ENCODE assay signal across 12 cellular contexts in genomic region chr2:152418688-152419087, GRCh38.
DNase-seq lines count a peak whose midpoint lies in the region; ATAC-seq and TF ChIP-seq lines count a peak whose summit lies in the region.
"Had no signal": no experiment of that assay in that cellular context is flagged by ENCODE, and none has a peak within 500 bp of the region (broad histone marks: within the 10 kb centered on the region; RNA-seq: fewer than 3 reads in every experiment).

No MANE protein-coding gene starts in this region.

- POLR2A ChIA-PET in naive thymus-derived CD8-positive, alpha-beta T cell (lab: Charles Lee): no interaction called here

- H3K36me3 ChIP-seq in Karpas-422 (ENCODE audit: insufficient read depth, low read length) (no peaks in the 10 kb centered on the region), colonic mucosa (no peaks in the 10 kb centered on the region)
- H3K36me3 ChIP-seq: ascending aorta had no signal

- no peak overlapping the region for H2AFZ ChIP-seq in Karpas-422 (ENCODE audit: low read length)

- H3K4me3 ChIP-seq in dorsolateral prefrontal cortex (peak overlapping the region in 11 of 59 donors; percentile 1 to 47 (median 10)), Karpas-422 (ENCODE audit: low read length) (no peak overlapping the region), colonic mucosa (no peak overlapping the region)
- H3K4me3 ChIP-seq: ascending aorta had no signal

- H3K9me3 Mint-ChIP-seq in activated CD4-positive, alpha-beta T cell treated with anti-CD3 and anti-CD28 coated beads, Interleukin-2, amount 10 ng/mL, durations not matched to agents 24 days and 14 days: peaks cover 5% of the 10 kb centered on the region
- no peaks in the 10 kb centered on the region for H3K9me3 Mint-ChIP-seq in naive thymus-derived CD8-positive, alpha-beta T cell
- H3K9me3 Mint-ChIP-seq: naive B cell; T-helper 1 cell treated with Interleukin-12 subunit alpha and Interleukin-12 subunit beta and Interleukin-4 antibody, amounts not matched to agents 30 μg/mL and 1 μg/mL, for 36 hours had no signal

- no peaks in the 10 kb centered on the region for H3K9me3 ChIP-seq in Karpas-422 (ENCODE audit: low read length)
- H3K9me3 ChIP-seq in colonic mucosa: no peaks in the 10 kb centered on the region
- H3K9me3 ChIP-seq: ascending aorta had no signal

- no peaks in the 10 kb centered on the region for H4K20me1 ChIP-seq in Karpas-422 (ENCODE audit: insufficient read depth, low read depth, low read length)

- intact Hi-C loops in activated CD4-positive, alpha-beta T cell treated with anti-CD3 and anti-CD28 coated beads, Interleukin-2, amount 10 ng/mL, durations not matched to agents 24 days and 14 days (cut with micrococcal nuclease): loop anchor here (2.0 to 5.0 kb wide), 2 partner anchors 16 to 241 kb away; partner anchors contain the start of gene STAM2
- intact Hi-C loops in dorsolateral prefrontal cortex (cut with DNase I): loop anchor here (5.0 to 10.0 kb wide), 3 partner anchors 209 to 231 kb away; no protein-coding TSS in a partner anchor
- intact Hi-C loops in colonic mucosa (cut with DNase I): no loop called here

- H3K27me3 ChIP-seq in dorsolateral prefrontal cortex: no peaks in the 10 kb centered on the region
- H3K27me3 ChIP-seq in Karpas-422 (ENCODE audit: low read length): no peaks in the 10 kb centered on the region
- no peaks in the 10 kb centered on the region for H3K27me3 ChIP-seq in colonic mucosa
- H3K27me3 ChIP-seq: ascending aorta had no signal

- H3K27ac Mint-ChIP-seq in activated CD4-positive, alpha-beta T cell treated with anti-CD3 and anti-CD28 coated beads, Interleukin-2, amount 10 ng/mL, durations not matched to agents 24 days and 14 days: peak overlapping the region; percentile 87
- no peak overlapping the region for H3K27ac Mint-ChIP-seq in naive thymus-derived CD8-positive, alpha-beta T cell
- H3K27ac Mint-ChIP-seq: T-helper 1 cell treated with Interleukin-12 subunit alpha and Interleukin-12 subunit beta and Interleukin-4 antibody, amounts not matched to agents 30 μg/mL and 1 μg/mL, for 36 hours had no signal

- H3K4me2 ChIP-seq in Karpas-422 (ENCODE audit: low read depth, low read length, poor library complexity, severe bottlenecking): no peak overlapping the region

- H3K9ac ChIP-seq in Karpas-422 (ENCODE audit: low read length): no peak overlapping the region
- H3K9ac ChIP-seq in colonic mucosa (ENCODE audit: low read depth in 2 of 2, low read length in 2 of 2): no peak overlapping the region

- H3K27me3 Mint-ChIP-seq in activated CD4-positive, alpha-beta T cell treated with anti-CD3 and anti-CD28 coated beads, Interleukin-2, amount 10 ng/mL, durations not matched to agents 24 days and 14 days: no peaks in the 10 kb centered on the region
- peaks cover 0 to 28% (median 3%) of the 10 kb centered on the region in 5 donors for H3K27me3 Mint-ChIP-seq in naive thymus-derived CD8-positive, alpha-beta T cell
- H3K27me3 Mint-ChIP-seq: naive B cell had no signal

- peak; percentile 44 for ATAC-seq in HG03565 (IDR thresholded peaks at IDR 0.05; ENCODE audit: unreplicated experiment)
- no peak for ATAC-seq in naive thymus-derived CD8-positive, alpha-beta T cell

- peak in 52 of 56 donors; percentile 8 to 69 (median 34) for TF ChIP-seq CTCF in dorsolateral prefrontal cortex (IDR thresholded peaks at IDR 0.05 in 54 of 56, conservative IDR thresholded peaks at IDR 0.05 in 2 of 56; ENCODE audit: low read depth in 1 of 56, partially characterized antibody in 56 of 56)
- TF ChIP-seq CTCF in colonic mucosa (IDR thresholded peaks at IDR 0.05): no peak

- H3K79me2 ChIP-seq in Karpas-422 (ENCODE audit: low read length): no peaks in the 10 kb centered on the region

- H3K36me3 Mint-ChIP-seq in activated CD4-positive, alpha-beta T cell treated with anti-CD3 and anti-CD28 coated beads, Interleukin-2, amount 10 ng/mL, durations not matched to agents 24 days and 14 days (ENCODE audit: low read depth): peaks cover 2% of the 10 kb centered on the region
- no peaks in the 10 kb centered on the region for H3K36me3 Mint-ChIP-seq in naive thymus-derived CD8-positive, alpha-beta T cell
- H3K36me3 Mint-ChIP-seq: naive B cell had no signal

- H3K9me2 ChIP-seq in Karpas-422 (replicated peaks; ENCODE audit: insufficient read depth, low read length): no peaks in the 10 kb centered on the region

- H3K4me1 ChIP-seq in Karpas-422 (ENCODE audit: low read length) (no peaks in the 10 kb centered on the region), colonic mucosa (no peaks in the 10 kb centered on the region)

- no peak for DNase-seq in activated CD4-positive, alpha-beta T cell treated with anti-CD3 and anti-CD28 coated beads, Interleukin-2, amount 10 ng/mL, durations not matched to agents 24 days and 14 days
- no peak for DNase-seq in activated CD4-positive, alpha-beta T cell treated with anti-CD3 and anti-CD28 coated beads for 4 hours
- DNase-seq in dorsolateral prefrontal cortex (peak in 5 of 10 donors; percentile 56 to 65 (median 62)), superior temporal gyrus (ENCODE audit: extremely low spot score) (peak; percentile 86), Karpas-422 (no peak), colonic mucosa (no peak)
- no peak for DNase-seq in naive thymus-derived CD8-positive, alpha-beta T cell
- DNase-seq: naive B cell, small intestine had no signal

- H3K4me1 Mint-ChIP-seq in activated CD4-positive, alpha-beta T cell treated with anti-CD3 and anti-CD28 coated beads, Interleukin-2, amount 10 ng/mL, durations not matched to agents 24 days and 14 days: peaks cover 42% of the 10 kb centered on the region
- peaks cover 0 to 2% (median 0%) of the 10 kb centered on the region in 4 donors for H3K4me1 Mint-ChIP-seq in naive thymus-derived CD8-positive, alpha-beta T cell

- H3K4me3 Mint-ChIP-seq in activated CD4-positive, alpha-beta T cell treated with anti-CD3 and anti-CD28 coated beads, Interleukin-2, amount 10 ng/mL, durations not matched to agents 24 days and 14 days: peak overlapping the region; percentile 18
- no peak overlapping the region for H3K4me3 Mint-ChIP-seq in naive thymus-derived CD8-positive, alpha-beta T cell
- H3K4me3 Mint-ChIP-seq: naive B cell had no signal

- H3K27ac ChIP-seq in dorsolateral prefrontal cortex (peak overlapping the region; percentile 2 to 100 (median 84)), Karpas-422 (ENCODE audit: low read length) (no peak overlapping the region), colonic mucosa (no peak overlapping the region)
- H3K27ac ChIP-seq: ascending aorta had no signal

Comparison
In these comparisons a context has a peak if more than half of its experiments do, and no peak if none do; other contexts are left out.
1. H3K27ac ChIP-seq: peak in dorsolateral prefrontal cortex (59 of 59); none in Karpas-422 (single experiment) and colonic mucosa (single experiment).